In genomic region chr5:133421394-133421793, GRCh38 we compare ENCODE assay signal across 9 cellular contexts.
DNase-seq lines count a peak whose midpoint lies in the region; ATAC-seq and TF ChIP-seq lines count a peak whose summit lies in the region.
"Had no signal": no experiment of that assay in that cellular context is flagged by ENCODE, and none has a peak within 500 bp of the region (broad histone marks: within the 10 kb centered on the region; RNA-seq: fewer than 3 reads in every experiment).

No MANE protein-coding gene starts in this region.

- no peak for ATAC-seq in GM21717 (IDR thresholded peaks at IDR 0.05; ENCODE audit: unreplicated experiment)

- no peak overlapping the region for H3K4me2 ChIP-seq in hepatocyte

- peaks cover 3% of the 10 kb centered on the region for H3K27me3 ChIP-seq in hepatocyte
- no peaks in the 10 kb centered on the region for H3K27me3 ChIP-seq in effector memory CD4-positive, alpha-beta T cell (replicated peaks; ENCODE audit: control insufficient read depth, insufficient read depth, low read length, poor library complexity, severe bottlenecking)

- H2AFZ ChIP-seq in hepatocyte, result no peak overlapping the region

- H3K4me3 ChIP-seq in GM12865 (ENCODE audit: low read depth, low read length) (no peak overlapping the region), hepatocyte (no peak overlapping the region)
- H3K4me3 ChIP-seq in effector memory CD4-positive, alpha-beta T cell (ENCODE audit: insufficient read depth, low read depth, low read length, poor library complexity, severe bottlenecking), result no peak overlapping the region
- H3K4me3 ChIP-seq: HAP-1 had no signal

- no peaks in the 10 kb centered on the region for H3K9me3 ChIP-seq in hepatocyte (ENCODE audit: low read depth)
- H3K9me3 ChIP-seq in effector memory CD4-positive, alpha-beta T cell (ENCODE audit: control insufficient read depth, low read length), result no peaks in the 10 kb centered on the region
- H3K9me3 ChIP-seq: HAP-1 had no signal

- no peaks in the 10 kb centered on the region for H4K20me1 ChIP-seq in hepatocyte (ENCODE audit: insufficient read depth, poor library complexity, severe bottlenecking)

- H3K79me2 ChIP-seq in hepatocyte, result no peaks in the 10 kb centered on the region

- DNase-seq in AML-193 (lab: John Stamatoyannopoulos, UW), result peak; percentile 6 to 12
- DNase-seq in GM12865 (ENCODE audit: low read depth), result peak; percentile 58
- DNase-seq in RPMI8226, result peak; percentile 65
- DNase-seq in hepatocyte (ENCODE audit: low spot score), result peak; percentile 50
- no peak for DNase-seq in dedifferentiated amniotic fluid mesenchymal stem cell (ENCODE audit: extremely low spot score)
- no peak for DNase-seq in effector memory CD4-positive, alpha-beta T cell
- DNase-seq in activated T-cell treated with anti-CD3 and anti-CD28 coated beads, Interleukin-2, amount 50 U/mL, for 1 hour, result no peak

- H3K36me3 ChIP-seq in hepatocyte (replicated peaks; ENCODE audit: insufficient read depth, low read depth), result no peaks in the 10 kb centered on the region
- H3K36me3 ChIP-seq in effector memory CD4-positive, alpha-beta T cell (ENCODE audit: control insufficient read depth, insufficient read depth, low read length), result no peaks in the 10 kb centered on the region
- H3K36me3 ChIP-seq: HAP-1 had no signal

- H3K4me1 ChIP-seq in hepatocyte (ENCODE audit: insufficient read depth), result peaks cover 3% of the 10 kb centered on the region
- peaks cover 8% of the 10 kb centered on the region for H3K4me1 ChIP-seq in effector memory CD4-positive, alpha-beta T cell (ENCODE audit: control insufficient read depth, insufficient read depth, low read length, poor library complexity, severe bottlenecking)
- H3K4me1 ChIP-seq: HAP-1 had no signal

- peak; percentile 55 for TF ChIP-seq CTCF in GM12865 (IDR thresholded peaks at IDR 0.05; ENCODE audit: insufficient read depth, low read depth, low read length, missing control alignments)
- peak; percentile 33 for TF ChIP-seq CTCF in hepatocyte (IDR thresholded peaks at IDR 0.05; ENCODE audit: poor library complexity)

- no peaks in the 10 kb centered on the region for H3K9me2 ChIP-seq in hepatocyte (replicated peaks; ENCODE audit: insufficient read depth)

- H3K27ac ChIP-seq in hepatocyte, result no peak overlapping the region
- no peak overlapping the region for H3K27ac ChIP-seq in effector memory CD4-positive, alpha-beta T cell (ENCODE audit: insufficient read depth, low read length, poor library complexity, severe bottlenecking)

- 59% methylated on average over 8 of the region's 8 CpGs for WGBS in hepatocyte (ENCODE audit: low lambda C conversion rate, missing lambda C conversion rate)

Comparison
In these comparisons a context has a peak if more than half of its experiments do, and no peak if none do; other contexts are left out.
1. DNase-seq: peak in AML-193 (2 of 2), GM12865 (single experiment), RPMI8226 (single experiment) and hepatocyte (single experiment); none in dedifferentiated amniotic fluid mesenchymal stem cell (single experiment), effector memory CD4-positive, alpha-beta T cell (0 of 3) and activated T-cell treated with anti-CD3 and anti-CD28 coated beads, Interleukin-2, amount 50 U/mL, for 1 hour (single experiment).